18 cellular contexts compared by ENCODE assay signal in the genomic region with DNA sequence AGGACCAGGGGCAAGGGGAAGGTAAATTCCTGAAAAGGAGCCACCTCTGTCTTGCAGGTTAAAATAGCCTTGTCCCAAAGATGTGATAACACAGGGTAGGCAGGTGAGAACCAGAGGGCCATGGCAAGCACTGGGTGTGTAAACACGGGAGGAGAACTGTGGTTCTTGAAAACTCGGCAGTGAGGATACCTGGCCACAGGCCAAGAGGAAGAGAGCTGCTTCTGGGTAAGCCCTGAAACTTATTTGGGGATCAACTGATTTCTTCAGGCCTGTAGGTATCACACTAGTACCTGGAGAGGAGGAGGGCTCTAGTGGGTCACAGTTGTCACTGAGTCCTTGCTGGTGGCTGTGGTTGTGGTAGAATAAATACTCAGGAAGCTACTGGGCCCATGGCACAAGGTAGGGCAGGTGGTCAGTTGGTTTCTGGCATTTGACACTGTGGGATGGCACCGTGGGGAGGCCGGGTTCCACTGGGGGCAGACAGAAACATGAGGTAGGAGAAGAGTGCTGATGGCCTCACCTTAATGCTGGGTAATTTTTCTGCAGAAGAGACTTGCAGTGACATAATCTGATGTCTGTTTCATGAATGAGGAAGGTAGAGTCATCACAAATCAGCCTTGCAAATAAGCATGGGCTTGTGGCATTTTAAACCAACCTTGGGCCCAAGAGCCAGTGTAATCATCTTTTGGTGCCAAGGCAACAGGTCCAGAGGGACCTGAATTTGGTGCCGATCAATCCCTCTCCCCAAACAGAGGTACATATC. TPM values are rescaled to one million over a fixed set of nuclear protein-coding genes. Genes with fewer than 3 reads are reported as not detected.
DNase-seq lines count a peak whose midpoint lies in the region; ATAC-seq, FAIRE-seq and TF ChIP-seq lines count a peak whose summit lies in the region.
"Had no signal": no experiment of that assay in that cellular context is flagged by ENCODE, and none has a peak within 500 bp of the region (broad histone marks: within the 10 kb centered on the region; RNA-seq: fewer than 3 reads in every experiment).

No MANE protein-coding gene starts in this region.

- peak overlapping the region; percentile 47 for H3K4me2 ChIP-seq in Loucy (ENCODE audit: low read depth, low read length, poor library complexity, severe bottlenecking)

- no peak overlapping the region for H3K4me3 Mint-ChIP-seq in activated naive CD4-positive, alpha-beta T cell treated with anti-CD3 and anti-CD28 coated beads, Interleukin-2, amount 10 ng/mL, durations not matched to agents 7 days and 5 days
- peak overlapping the region; percentile 20 to 25 for H3K4me3 Mint-ChIP-seq in stimulated activated naive B cell treated with anti-CD40 and anti-IgM and Interleukin-4, amounts not matched to agents 10 μg/mL and 1 μg/mL and 100 μg/mL, for 72 hours
- H3K4me3 Mint-ChIP-seq: stimulated activated naive CD8-positive, alpha-beta T cell treated with anti-CD3 and anti-CD28 coated beads, Interleukin-15, Interleukin-2, amounts not matched to agents 100 ng/mL and 50 ng/mL, for 24 hours had no signal

- no peaks in the 10 kb centered on the region for H3K9me2 ChIP-seq in Loucy (replicated peaks; ENCODE audit: low read depth, low read length)

- no peaks in the 10 kb centered on the region for H3K9me3 Mint-ChIP-seq in activated naive CD4-positive, alpha-beta T cell treated with anti-CD3 and anti-CD28 coated beads, Interleukin-2, amount 10 ng/mL, durations not matched to agents 7 days and 5 days
- H3K9me3 Mint-ChIP-seq in stimulated activated naive B cell treated with anti-CD40 and anti-IgM and Interleukin-4, amounts not matched to agents 10 μg/mL and 1 μg/mL and 100 μg/mL, for 72 hours, result no peaks in the 10 kb centered on the region
- H3K9me3 Mint-ChIP-seq: stimulated activated naive CD8-positive, alpha-beta T cell treated with anti-CD3 and anti-CD28 coated beads, Interleukin-15, Interleukin-2, amounts not matched to agents 100 ng/mL and 50 ng/mL, for 24 hours had no signal

- no peak overlapping the region for H2AFZ ChIP-seq in Loucy (ENCODE audit: low read length)
- H2AFZ ChIP-seq: parathyroid adenoma had no signal

- intact Hi-C loops in pancreas (cut with DNase I), result no loop called here

- FAIRE-seq in pancreas (lab: Jason Lieb, UNC), result no peak
- FAIRE-seq: small intestine had no signal

- no peaks in the 10 kb centered on the region for H3K27me3 Mint-ChIP-seq in activated naive CD4-positive, alpha-beta T cell treated with anti-CD3 and anti-CD28 coated beads, Interleukin-2, amount 10 ng/mL, durations not matched to agents 7 days and 5 days
- no peaks in the 10 kb centered on the region for H3K27me3 Mint-ChIP-seq in stimulated activated naive B cell treated with anti-CD40 and anti-IgM and Interleukin-4, amounts not matched to agents 10 μg/mL and 1 μg/mL and 100 μg/mL, for 72 hours
- H3K27me3 Mint-ChIP-seq: stimulated activated naive CD8-positive, alpha-beta T cell treated with anti-CD3 and anti-CD28 coated beads, Interleukin-15, Interleukin-2, amounts not matched to agents 100 ng/mL and 50 ng/mL, for 24 hours had no signal

- TF ChIP-seq CTCF in Loucy (conservative IDR thresholded peaks at IDR 0.05; ENCODE audit: low read length) (no peak), pancreas (IDR thresholded peaks at IDR 0.05) (no peak)

- 67 to 71% methylated on average over 5 of the region's 5 CpGs for WGBS in pancreas, 2 donors

- peaks cover 40% of the 10 kb centered on the region for H3K36me3 Mint-ChIP-seq in activated naive CD4-positive, alpha-beta T cell treated with anti-CD3 and anti-CD28 coated beads, Interleukin-2, amount 10 ng/mL, durations not matched to agents 7 days and 5 days
- peaks cover 48 to 74% of the 10 kb centered on the region in 2 donors for H3K36me3 Mint-ChIP-seq in stimulated activated naive B cell treated with anti-CD40 and anti-IgM and Interleukin-4, amounts not matched to agents 10 μg/mL and 1 μg/mL and 100 μg/mL, for 72 hours

- no peaks in the 10 kb centered on the region for H3F3A ChIP-seq in Loucy (ENCODE audit: low read depth)

- H4K20me1 ChIP-seq in Loucy (ENCODE audit: insufficient read depth, low read length, poor library complexity, severe bottlenecking), result peaks cover 78% of the 10 kb centered on the region

- H3K79me2 ChIP-seq in Loucy (ENCODE audit: insufficient read depth, low read length), result peaks cover 98% of the 10 kb centered on the region
- H3K79me2 ChIP-seq: parathyroid adenoma had no signal

- H3K4me3 ChIP-seq in Loucy (ENCODE audit: low read length, poor library complexity, severe bottlenecking) (peak overlapping the region; percentile 22), pancreas (no peak overlapping the region)
- H3K4me3 ChIP-seq: colonic mucosa had no signal

- CTCF ChIA-PET in activated naive CD4-positive, alpha-beta T cell treated with anti-CD3 and anti-CD28 coated beads, Interleukin-2, amount 10 ng/mL, durations not matched to agents 7 days and 5 days (lab: Charles Lee), result interaction anchor here (1.0 kb wide), 1 partner anchor 15 kb away, joined by 3 read pairs; no protein-coding TSS in a partner anchor

- ATAC-seq in stimulated activated naive B cell treated with anti-CD40 and anti-IgM and Interleukin-4, amounts not matched to agents 10 μg/mL and 1 μg/mL and 100 μg/mL, for 72 hours (replicated peaks), result peak; percentile 42 to 77
- ATAC-seq in pancreas, result no peak

- no peak for DNase-seq in activated naive CD4-positive, alpha-beta T cell treated with anti-CD3 and anti-CD28 coated beads, Interleukin-2, amount 10 ng/mL, durations not matched to agents 7 days and 5 days
- DNase-seq in activated naive CD4-positive, alpha-beta T cell (lab: John Stamatoyannopoulos, UW), result no peak
- no peak for DNase-seq in epithelial cell of prostate (ENCODE audit: low read depth, low spot score)
- DNase-seq in stimulated activated naive B cell treated with anti-CD40 and anti-IgM and Interleukin-4, amounts not matched to agents 10 μg/mL and 1 μg/mL and 100 μg/mL, for 72 hours, result no peak
- no peak for DNase-seq in pancreas
- no peak for DNase-seq in NCI-H524 (lab: John Stamatoyannopoulos, UW)
- DNase-seq in hypothalamus (lab: John Stamatoyannopoulos, UW), result no peak
- DNase-seq: activated CD4-positive, alpha-beta T cell treated with anti-CD3 and anti-CD28 coated beads for 48 hours; activated T-cell treated with anti-CD3 and anti-CD28 coated beads for 4 hours; colonic mucosa; glutamatergic neuron; islet precursor cell; NCI-H1048; SHP77 treated with DMSO at 0.1 percent for 48 hours; small intestine had no signal

- H3K36me3 ChIP-seq in Loucy (ENCODE audit: insufficient read depth, low read length) (peaks cover 83% of the 10 kb centered on the region; the same call in 1 of the 2 replicates), pancreas (no peaks in the 10 kb centered on the region)
- H3K36me3 ChIP-seq: colonic mucosa had no signal

- no peak overlapping the region for H3K9ac ChIP-seq in Loucy (ENCODE audit: low read depth, low read length, poor library complexity, severe bottlenecking)
- H3K9ac ChIP-seq: parathyroid adenoma had no signal

- no peaks in the 10 kb centered on the region for H3K27me3 ChIP-seq in Loucy (ENCODE audit: insufficient read depth, low read length, poor library complexity, severe bottlenecking)
- H3K27me3 ChIP-seq in pancreas, result no peaks in the 10 kb centered on the region
- H3K27me3 ChIP-seq: colonic mucosa had no signal

- H3K9me3 ChIP-seq in Loucy (ENCODE audit: insufficient read depth, low read depth, low read length) (no peaks in the 10 kb centered on the region), pancreas (no peaks in the 10 kb centered on the region)
- H3K9me3 ChIP-seq: colonic mucosa had no signal

- H3K4me1 ChIP-seq in Loucy (ENCODE audit: insufficient read depth, low read length, poor library complexity, severe bottlenecking) (peaks cover 25% of the 10 kb centered on the region), pancreas (no peaks in the 10 kb centered on the region)
- H3K4me1 ChIP-seq: colonic mucosa had no signal

- peak overlapping the region; percentile 55 for H3K27ac Mint-ChIP-seq in activated naive CD4-positive, alpha-beta T cell treated with anti-CD3 and anti-CD28 coated beads, Interleukin-2, amount 10 ng/mL, durations not matched to agents 7 days and 5 days
- peak overlapping the region; percentile 86 for H3K27ac Mint-ChIP-seq in stimulated activated naive B cell treated with anti-CD40 and anti-IgM and Interleukin-4, amounts not matched to agents 10 μg/mL and 1 μg/mL and 100 μg/mL, for 72 hours

- H3K27ac ChIP-seq in epithelial cell of prostate, result peak overlapping the region; percentile 55
- no peak overlapping the region for H3K27ac ChIP-seq in pancreas
- H3K27ac ChIP-seq: colonic mucosa, parathyroid adenoma had no signal

- H3K4me1 Mint-ChIP-seq in activated naive CD4-positive, alpha-beta T cell treated with anti-CD3 and anti-CD28 coated beads, Interleukin-2, amount 10 ng/mL, durations not matched to agents 7 days and 5 days, result peaks cover 6% of the 10 kb centered on the region
- H3K4me1 Mint-ChIP-seq in stimulated activated naive B cell treated with anti-CD40 and anti-IgM and Interleukin-4, amounts not matched to agents 10 μg/mL and 1 μg/mL and 100 μg/mL, for 72 hours, result peaks cover 36 to 52% of the 10 kb centered on the region in 2 donors

RNA-seq across cellular contexts. Expression of a gene that starts 22.0 kb away (rescaled TPM):
- 1 to 10 TPM; 2.7 to 10.0 (median 3.7) TPM for total RNA-seq in pancreas
- 1 to 10 TPM; 3.0 to 5.6 TPM for polyA plus RNA-seq in pancreas

Comparison
In these comparisons a context has a peak if more than half of its experiments do, and no peak if none do; other contexts are left out.
1. ATAC-seq: peak in stimulated activated naive B cell treated with anti-CD40 and anti-IgM and Interleukin-4, amounts not matched to agents 10 μg/mL and 1 μg/mL and 100 μg/mL, for 72 hours (2 of 2); none in pancreas (0 of 4).